ENCODE assay signal across 15 cellular contexts in the genomic region with DNA sequence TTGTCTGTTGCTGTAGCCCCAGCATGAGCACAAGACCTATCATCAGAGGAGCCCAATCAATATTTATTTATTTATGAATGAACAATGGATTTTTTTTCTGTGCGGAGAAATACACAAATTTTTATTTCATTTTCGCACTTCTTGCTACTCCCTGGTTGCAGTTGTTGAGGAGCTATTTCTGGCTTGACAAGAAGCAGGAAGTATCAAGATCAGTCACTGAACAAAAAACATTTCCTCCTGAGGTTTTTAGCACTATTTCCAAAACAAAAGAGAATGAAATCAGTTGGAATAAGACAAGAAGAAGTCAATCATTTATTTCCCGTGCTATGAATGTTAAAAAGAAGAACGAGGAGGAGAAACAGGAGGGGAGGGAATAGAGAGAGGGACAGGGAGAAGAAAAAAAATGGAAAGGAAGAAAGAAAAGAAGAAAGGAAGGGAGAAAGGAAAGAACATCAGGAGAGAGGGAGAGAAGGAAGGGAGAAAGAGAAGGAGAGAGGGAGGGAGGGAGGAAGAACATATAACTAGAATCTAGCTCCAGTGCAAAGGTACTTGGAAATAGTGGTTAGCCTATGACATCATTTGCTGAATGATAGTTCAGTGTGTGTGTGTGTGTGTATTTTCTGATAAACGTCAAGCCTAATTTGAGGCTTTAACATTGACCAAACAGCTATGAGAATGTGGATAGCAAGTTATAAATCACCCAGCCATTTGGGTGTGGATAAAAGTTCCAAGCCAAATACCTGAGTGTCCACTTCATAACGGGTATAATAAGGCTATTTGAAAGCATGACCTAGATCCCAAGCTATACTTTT.
DNase-seq lines count a peak whose midpoint lies in the region; ATAC-seq and TF ChIP-seq lines count a peak whose summit lies in the region.
"Had no signal": no experiment of that assay in that cellular context is flagged by ENCODE, and none has a peak within 500 bp of the region (broad histone marks: within the 10 kb centered on the region; RNA-seq: fewer than 3 reads in every experiment).

No MANE protein-coding gene starts in this region.

- peak overlapping the region; percentile 3 for H3K4me3 Mint-ChIP-seq in activated naive CD4-positive, alpha-beta T cell treated with anti-CD3 and anti-CD28 coated beads for 36 hours
- H3K4me3 Mint-ChIP-seq: activated T-helper 17 cell treated with anti-CD3 and anti-CD28 coated beads, Interleukin-2, amount 50 U/mL, for 72 hours had no signal

- in situ Hi-C loops in transverse colon (cut with MboI; ENCODE audit: low pct_ligation_motif_present in 1 of 4, low pct_unique_long_range_greater_than_20kb in 1 of 4, low sequenced_read_pairs in 3 of 4) = no loop called here

- peak overlapping the region; percentile 38 for H3K27ac Mint-ChIP-seq in activated naive CD4-positive, alpha-beta T cell treated with anti-CD3 and anti-CD28 coated beads for 36 hours
- H3K27ac Mint-ChIP-seq: activated T-helper 17 cell treated with anti-CD3 and anti-CD28 coated beads, Interleukin-2, amount 50 U/mL, for 72 hours had no signal

- WGBS in transverse colon (ENCODE audit: low coverage in 1 of 2), 2 donors = 38 to 40% methylated on average over 6 of the region's 6 CpGs

- TF ChIP-seq CTCF in transverse colon (IDR thresholded peaks at IDR 0.05) = no peak
- no peak for TF ChIP-seq CTCF in mucosa of descending colon (IDR thresholded peaks at IDR 0.05)

- intact Hi-C loops in activated naive CD4-positive, alpha-beta T cell treated with anti-CD3 and anti-CD28 coated beads for 36 hours (cut with micrococcal nuclease) = loop anchor here (1.0 to 2.0 kb wide), 3 partner anchors 30 to 158 kb away; no protein-coding TSS in a partner anchor
- intact Hi-C loops in sciatic nerve (cut with DNase I) (no loop called here), transverse colon (cut with DNase I; ENCODE audit: low total_unique reads) (no loop called here), mucosa of descending colon (cut with DNase I, micrococcal nuclease) (no loop called here)

- H3K9ac ChIP-seq in adipocyte (ENCODE audit: low read length) = peak overlapping the region; percentile 54
- H3K9ac ChIP-seq: parathyroid adenoma had no signal

- no peak overlapping the region for H3K27ac ChIP-seq in transverse colon
- H3K27ac ChIP-seq: parathyroid adenoma had no signal

- H3K4me3 ChIP-seq in adipocyte (ENCODE audit: low read length) (peak overlapping the region; percentile 50), transverse colon (no peak overlapping the region), mucosa of descending colon (no peak overlapping the region)
- H3K4me3 ChIP-seq: HAP-1 had no signal

- no peaks in the 10 kb centered on the region for H3K9me3 Mint-ChIP-seq in activated naive CD4-positive, alpha-beta T cell treated with anti-CD3 and anti-CD28 coated beads for 36 hours
- H3K9me3 Mint-ChIP-seq: activated T-helper 17 cell treated with anti-CD3 and anti-CD28 coated beads, Interleukin-2, amount 50 U/mL, for 72 hours had no signal

- H3K4me1 ChIP-seq in adipocyte (ENCODE audit: control insufficient read depth, insufficient read depth, low read length) = peaks cover 37% of the 10 kb centered on the region
- no peaks in the 10 kb centered on the region for H3K4me1 ChIP-seq in transverse colon
- no peaks in the 10 kb centered on the region for H3K4me1 ChIP-seq in mucosa of descending colon (ENCODE audit: low read depth)
- H3K4me1 ChIP-seq: HAP-1, parathyroid adenoma had no signal

- H3K36me3 ChIP-seq in adipocyte (ENCODE audit: control insufficient read depth, insufficient read depth, low read length, severe bottlenecking) (no peaks in the 10 kb centered on the region), transverse colon (no peaks in the 10 kb centered on the region), mucosa of descending colon (ENCODE audit: low read depth) (no peaks in the 10 kb centered on the region)
- H3K36me3 ChIP-seq: HAP-1 had no signal

- H3K36me3 Mint-ChIP-seq in activated naive CD4-positive, alpha-beta T cell treated with anti-CD3 and anti-CD28 coated beads for 36 hours (ENCODE audit: low read depth) = no peaks in the 10 kb centered on the region

- H3K4me1 Mint-ChIP-seq in activated naive CD4-positive, alpha-beta T cell treated with anti-CD3 and anti-CD28 coated beads for 36 hours (ENCODE audit: low read depth) = peaks cover 29% of the 10 kb centered on the region

- no peak for TF ChIP-seq EP300 in transverse colon (IDR thresholded peaks at IDR 0.05; ENCODE audit: low read depth)

- H3K27me3 Mint-ChIP-seq in activated naive CD4-positive, alpha-beta T cell treated with anti-CD3 and anti-CD28 coated beads for 36 hours (ENCODE audit: low read depth) = no peaks in the 10 kb centered on the region

- H3K27me3 ChIP-seq in adipocyte (replicated peaks; ENCODE audit: control insufficient read depth, insufficient read depth, low read length) (no peaks in the 10 kb centered on the region), transverse colon (no peaks in the 10 kb centered on the region)

- H3K9me3 ChIP-seq in adipocyte (ENCODE audit: control insufficient read depth, low read length) (no peaks in the 10 kb centered on the region), transverse colon (no peaks in the 10 kb centered on the region), mucosa of descending colon (no peaks in the 10 kb centered on the region)
- H3K9me3 ChIP-seq: HAP-1 had no signal

- TF ChIP-seq POLR2A in transverse colon (IDR thresholded peaks at IDR 0.05) = no peak

- CTCF ChIA-PET in activated naive CD4-positive, alpha-beta T cell treated with anti-CD3 and anti-CD28 coated beads for 36 hours (lab: Charles Lee) = interaction anchor here (0.6 to 1.7 kb wide), 3 partner anchors 29 to 666 kb away, joined by 3 to 7 read pairs (median 3); no protein-coding TSS in a partner anchor

- ATAC-seq in sciatic nerve = peak; percentile 31
- ATAC-seq in mucosa of descending colon = no peak
- ATAC-seq: activated T-helper 17 cell treated with anti-CD3 and anti-CD28 coated beads, Interleukin-2, amount 50 U/mL, for 72 hours had no signal

- DNase-seq in activated naive CD4-positive, alpha-beta T cell treated with anti-CD3 and anti-CD28 coated beads for 36 hours = no peak
- DNase-seq in activated naive CD4-positive, alpha-beta T cell treated with anti-CD3 and anti-CD28 coated beads, Interleukin-2, amount 50 U/mL, for 16 hours = no peak
- DNase-seq in MV-4-11 (lab: John Stamatoyannopoulos, UW) = peak; percentile 47
- DNase-seq in adipocyte (ENCODE audit: low read depth) = no peak
- DNase-seq in sciatic nerve (ENCODE audit: low spot score) = no peak
- no peak for DNase-seq in transverse colon
- no peak for DNase-seq in mucosa of descending colon
- no peak for DNase-seq in Kasumi-1 (lab: John Stamatoyannopoulos, UW)
- DNase-seq: cerebellar nuclear complex, DMS53, NCI-H1092 treated with DMSO at 0.1 percent for 48 hours, NCI-H446 had no signal
